20 cellular contexts compared by ENCODE assay signal in genomic region chr13:66349945-66350344, GRCh38.
DNase-seq lines count a peak whose midpoint lies in the region; ATAC-seq and TF ChIP-seq lines count a peak whose summit lies in the region.
"Had no signal": no experiment of that assay in that cellular context is flagged by ENCODE, and none has a peak within 500 bp of the region (broad histone marks: within the 10 kb centered on the region; RNA-seq: fewer than 3 reads in every experiment).

No MANE protein-coding gene starts in this region.

- H3K4me1 ChIP-seq in OCI-LY7 (ENCODE audit: insufficient read depth, low read length, poor library complexity, severe bottlenecking), result no peaks in the 10 kb centered on the region

- POLR2A ChIA-PET in HEK293T (lab: Yijun Ruan, JAX) (no interaction called here), OCI-LY7 (lab: Charles Lee) (interaction anchor here (0.9 kb wide), 1 partner anchor 9 kb away, joined by 3 read pairs; no protein-coding TSS in a partner anchor)
- POLR2A ChIA-PET in activated CD4-positive, alpha-beta T cell treated with anti-CD3 and anti-CD28 coated beads for 36 hours (lab: Charles Lee), result no interaction called here
- POLR2A ChIA-PET in naive thymus-derived CD8-positive, alpha-beta T cell (lab: Charles Lee), result no interaction called here

- no peaks in the 10 kb centered on the region for H3K9me3 ChIP-seq in OCI-LY7 (ENCODE audit: low read length)
- H3K9me3 ChIP-seq: BLaER1 had no signal

- H3K4me3 ChIP-seq in OCI-LY7 (ENCODE audit: low read depth, low read length, poor library complexity, severe bottlenecking) (no peak overlapping the region), retinal pigment epithelial cell (ENCODE audit: low read length) (no peak overlapping the region)
- H3K4me3 ChIP-seq: BLaER1 had no signal

- no peak overlapping the region for H3K27ac Mint-ChIP-seq in activated CD4-positive, alpha-beta T cell treated with anti-CD3 and anti-CD28 coated beads for 36 hours
- H3K27ac Mint-ChIP-seq in naive thymus-derived CD8-positive, alpha-beta T cell, result no peak overlapping the region
- H3K27ac Mint-ChIP-seq: CD14-positive monocyte; CD4-positive, alpha-beta memory T cell; IgD-negative memory B cell had no signal

- H3K79me2 ChIP-seq in OCI-LY7 (ENCODE audit: insufficient read depth, low read depth, low read length), result no peaks in the 10 kb centered on the region

- H3K9me2 ChIP-seq in OCI-LY7 (ENCODE audit: insufficient read depth, low read length), result no peaks in the 10 kb centered on the region

- no peak for DNase-seq in HEK293T (ENCODE audit: extremely low spot score)
- no peak for DNase-seq in OCI-LY7 (ENCODE audit: low spot score)
- peak; percentile 83 for DNase-seq in left kidney (ENCODE audit: low read depth, low spot score)
- DNase-seq in retinal pigment epithelial cell (ENCODE audit: low read depth), result peak; percentile 70
- no peak for DNase-seq in activated CD4-positive, alpha-beta T cell treated with anti-CD3 and anti-CD28 coated beads for 36 hours
- DNase-seq in naive thymus-derived CD8-positive, alpha-beta T cell, result no peak
- DNase-seq in activated effector memory CD4-positive, alpha-beta T cell treated with anti-CD3 and anti-CD28 coated beads, Interleukin-2, amount 50 U/mL, for 16 hours, result no peak
- DNase-seq: 8988T; Calu3; CD4-positive, alpha-beta memory T cell; DMS79 treated with DMSO at 0.1 percent for 48 hours; GF-D8; GOT3; H7 had no signal

- no peaks in the 10 kb centered on the region for H3K36me3 Mint-ChIP-seq in activated CD4-positive, alpha-beta T cell treated with anti-CD3 and anti-CD28 coated beads for 36 hours (ENCODE audit: low read depth)
- no peaks in the 10 kb centered on the region for H3K36me3 Mint-ChIP-seq in naive thymus-derived CD8-positive, alpha-beta T cell
- H3K36me3 Mint-ChIP-seq: CD14-positive monocyte; CD4-positive, alpha-beta memory T cell; IgD-negative memory B cell had no signal

- H4K20me1 ChIP-seq in OCI-LY7 (ENCODE audit: insufficient read depth, low read length), result no peaks in the 10 kb centered on the region
- H4K20me1 ChIP-seq: BLaER1 had no signal

- no peak for TF ChIP-seq CTCF in OCI-LY7 (conservative IDR thresholded peaks at IDR 0.05; ENCODE audit: low read length)
- no peak for TF ChIP-seq CTCF in retinal pigment epithelial cell (conservative IDR thresholded peaks at IDR 0.05; ENCODE audit: low read depth, low read length)

- H3K4me1 Mint-ChIP-seq in activated CD4-positive, alpha-beta T cell treated with anti-CD3 and anti-CD28 coated beads for 36 hours, result no peaks in the 10 kb centered on the region
- no peaks in the 10 kb centered on the region for H3K4me1 Mint-ChIP-seq in naive thymus-derived CD8-positive, alpha-beta T cell
- H3K4me1 Mint-ChIP-seq: CD14-positive monocyte; CD4-positive, alpha-beta memory T cell; IgD-negative memory B cell had no signal

- no peaks in the 10 kb centered on the region for H3K36me3 ChIP-seq in OCI-LY7 (ENCODE audit: insufficient read depth, low read length)
- H3K36me3 ChIP-seq: BLaER1 had no signal

- no peak overlapping the region for H3K4me3 Mint-ChIP-seq in activated CD4-positive, alpha-beta T cell treated with anti-CD3 and anti-CD28 coated beads for 36 hours
- H3K4me3 Mint-ChIP-seq in naive thymus-derived CD8-positive, alpha-beta T cell, result no peak overlapping the region
- H3K4me3 Mint-ChIP-seq: CD14-positive monocyte; CD4-positive, alpha-beta memory T cell; IgD-negative memory B cell had no signal

- no peak overlapping the region for H3K27ac ChIP-seq in OCI-LY7 (ENCODE audit: low read depth, low read length, poor library complexity, severe bottlenecking)
- H3K27ac ChIP-seq: BLaER1 had no signal

- ATAC-seq in activated CD4-positive, alpha-beta T cell treated with anti-CD3 and anti-CD28 coated beads for 36 hours, result no peak
- no peak for ATAC-seq in naive thymus-derived CD8-positive, alpha-beta T cell
- no peak for ATAC-seq in HG03097 (IDR thresholded peaks at IDR 0.05; ENCODE audit: low FRiP score, unreplicated experiment)
- ATAC-seq: HCT116, HepG2 had no signal

- peaks cover 2% of the 10 kb centered on the region for H3K9me3 Mint-ChIP-seq in activated CD4-positive, alpha-beta T cell treated with anti-CD3 and anti-CD28 coated beads for 36 hours (ENCODE audit: low read depth)
- peaks cover 0 to 14% (median 0%) of the 10 kb centered on the region in 9 donors for H3K9me3 Mint-ChIP-seq in naive thymus-derived CD8-positive, alpha-beta T cell

- no peaks in the 10 kb centered on the region for H3K27me3 Mint-ChIP-seq in activated CD4-positive, alpha-beta T cell treated with anti-CD3 and anti-CD28 coated beads for 36 hours
- no peaks in the 10 kb centered on the region for H3K27me3 Mint-ChIP-seq in naive thymus-derived CD8-positive, alpha-beta T cell
- H3K27me3 Mint-ChIP-seq: CD4-positive, alpha-beta memory T cell; IgD-negative memory B cell had no signal

- 0 out of 2 replicates have a peak overlapping the region, but pooled peaks have one; percentile 13 for H2AFZ ChIP-seq in OCI-LY7 (ENCODE audit: low read length)

- no peak overlapping the region for H3K4me2 ChIP-seq in OCI-LY7 (ENCODE audit: low read length)
- H3K4me2 ChIP-seq: BLaER1 had no signal

- intact Hi-C loops in OCI-LY7 (cut with micrococcal nuclease; ENCODE audit: unreplicated experiment), result no loop called here
- intact Hi-C loops in activated CD4-positive, alpha-beta T cell treated with anti-CD3 and anti-CD28 coated beads for 36 hours (cut with DNase I, micrococcal nuclease), result no loop called here

- BruUV-seq in OCI-LY7 (replicated peaks; lab: Mats Ljungman, UMichigan), result no TSS peak

- CTCF ChIA-PET in HEK293T (lab: Yijun Ruan, JAX), result no interaction called here
- CTCF ChIA-PET in OCI-LY7 (lab: Charles Lee; ENCODE audit: unreplicated experiment), result no interaction called here
- CTCF ChIA-PET in activated CD4-positive, alpha-beta T cell treated with anti-CD3 and anti-CD28 coated beads for 36 hours (lab: Charles Lee), result no interaction called here

TF ChIP-seq in HEK293T, 16 proteins besides CTCF, POLR2A, EP300 and RAD21:
- TF ChIP-seq NFRKB (IDR thresholded peaks at IDR 0.05) (no peak), LEF1 (IDR thresholded peaks at IDR 0.05; ENCODE audit: borderline replicate concordance) (no peak), SUZ12 (IDR thresholded peaks at IDR 0.05) (no peak), L3MBTL2 (conservative IDR thresholded peaks at IDR 0.05) (no peak), ZNF384 (IDR thresholded peaks at IDR 0.05) (no peak), SP1 (IDR thresholded peaks at IDR 0.05) (no peak), ARNT (IDR thresholded peaks at IDR 0.05) (no peak), PKNOX1 (IDR thresholded peaks at IDR 0.05) (peak; percentile 76), BHLHE40 (IDR thresholded peaks at IDR 0.05; ENCODE audit: borderline replicate concordance) (no peak)

Comparison
In these comparisons a context has a peak if more than half of its experiments do, and no peak if none do; other contexts are left out.
1. DNase-seq: peak in left kidney (single experiment) and retinal pigment epithelial cell (single experiment); none in HEK293T (single experiment), OCI-LY7 (single experiment), activated CD4-positive, alpha-beta T cell treated with anti-CD3 and anti-CD28 coated beads for 36 hours (single experiment), naive thymus-derived CD8-positive, alpha-beta T cell (0 of 10) and activated effector memory CD4-positive, alpha-beta T cell treated with anti-CD3 and anti-CD28 coated beads, Interleukin-2, amount 50 U/mL, for 16 hours (single experiment).